ENCODE assay signal across 1 cellular context in genomic region chr2:27583390-27583915, GRCh38.
TF ChIP-seq lines count a peak whose summit lies in the region.

No MANE protein-coding gene starts in this region.

TF ChIP-seq in K562, 482 proteins besides CTCF, POLR2A, EP300 and RAD21 (continued from another document):
- peak; percentile 55; the same call in 1 of the 2 replicates for TF ChIP-seq MGA (IDR thresholded peaks at IDR 0.05)
- TF ChIP-seq ZMIZ1 (IDR thresholded peaks at IDR 0.05; ENCODE audit: low read depth in 2 of 2, low read length in 2 of 2), result no peak
- no peak for TF ChIP-seq PYGO2 (tag; IDR thresholded peaks at IDR 0.05)
- no peak for TF ChIP-seq AFF1 (IDR thresholded peaks at IDR 0.05; ENCODE audit: low read depth in 1 of 2, partially characterized antibody in 2 of 2)
- no peak for TF ChIP-seq RREB1 (CRISPR knock-in tag; IDR thresholded peaks at IDR 0.05)
- no peak for TF ChIP-seq NCOA1 (IDR thresholded peaks at IDR 0.05; ENCODE audit: low read depth)
- TF ChIP-seq ZNF707 (CRISPR knock-in tag; conservative IDR thresholded peaks at IDR 0.05), result no peak
